15 cellular contexts compared by ENCODE assay signal in genomic region chr3:120749843-120750242, GRCh38.
"Had no signal": no experiment of that assay in that cellular context is flagged by ENCODE, and none has a peak within 500 bp of the region (broad histone marks: within the 10 kb centered on the region; RNA-seq: fewer than 3 reads in every experiment).

No MANE protein-coding gene starts in this region.

- DNase-seq: activated B cell treated with CpG ODN at 0.5 μM for 24 hours; activated CD4-positive, alpha-beta T cell treated with anti-CD3 and anti-CD28 coated beads for 48 hours; activated CD8-positive, alpha-beta T cell treated with anti-CD3 and anti-CD28 coated beads for 36 hours; activated effector memory CD4-positive, alpha-beta T cell treated with Interleukin-2 at 50 U/mL for 16 hours; activated T-cell treated with anti-CD3 and anti-CD28 coated beads, Interleukin-2, amount 50 U/mL, for 4 hours; hippocampal formation; kidney; left lung; naive B cell; pancreas; sigmoid colon; stimulated activated CD4-positive, alpha-beta T cell treated with anti-CD3 and anti-CD28 coated beads, Interleukin-2, amount 100 ng/mL, for 24 hours; thyroid gland had no signal

- ATAC-seq: activated CD8-positive, alpha-beta T cell treated with anti-CD3 and anti-CD28 coated beads for 36 hours; activated T-cell treated with anti-CD3 and anti-CD28 coated beads, Interleukin-2, amount 50 U/mL, for 4 hours; esophagus mucosa; left lung; pancreas; stimulated activated effector memory CD8-positive, alpha-beta T cell treated with anti-CD3 and anti-CD28 coated beads, Interleukin-12 subunit alpha, Interleukin-12 subunit beta, amount 100 ng/mL, for 72 hours had no signal

- H3K4me3 ChIP-seq: left lung, pancreas, sigmoid colon, thyroid gland had no signal
